In the genomic region with DNA sequence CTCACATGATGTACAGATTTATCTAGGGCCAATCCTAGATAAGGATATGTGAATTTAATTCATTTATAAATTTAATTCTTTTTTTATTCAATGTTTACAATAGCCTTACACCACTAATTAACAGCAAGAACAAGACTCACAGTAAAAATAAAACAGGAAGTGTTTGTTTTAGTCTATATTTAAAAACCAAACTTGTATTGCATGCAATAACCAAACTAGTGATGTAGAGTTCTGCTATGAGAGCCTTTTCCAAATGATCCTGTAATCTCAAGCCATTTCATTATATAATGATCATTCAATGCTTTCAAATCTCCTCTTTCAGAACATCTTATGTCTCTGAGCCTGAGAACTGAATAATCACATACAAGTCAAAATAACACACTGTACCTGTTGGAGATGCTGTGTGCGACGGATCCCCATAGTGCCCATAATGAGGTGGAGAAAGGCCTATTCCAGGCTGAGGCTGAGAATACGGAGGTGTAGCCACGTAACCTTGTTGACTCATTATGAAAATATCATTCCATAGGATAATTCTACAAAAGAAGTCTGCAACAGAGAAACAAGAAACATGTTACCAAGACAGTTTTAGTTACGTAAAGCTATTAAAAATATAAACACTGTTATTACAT, we compare ENCODE assay signal across 2 cellular contexts.
TF ChIP-seq lines count a peak whose summit lies in the region.

No MANE protein-coding gene starts in this region.

TF ChIP-seq in GM12891, 5 proteins besides CTCF, POLR2A, EP300 and RAD21:
- TF ChIP-seq POU2F2 (IDR thresholded peaks at IDR 0.05; ENCODE audit: low read depth, low read length): no peak
- TF ChIP-seq SPI1 (IDR thresholded peaks at IDR 0.05; ENCODE audit: low read depth, low read length): peak; percentile 30; the same call in 1 of the 2 replicates
TF ChIP-seq in GM12891: peak in this region for 1.

TF ChIP-seq in GM12878, 131 proteins besides CTCF, POLR2A, EP300 and RAD21:
- TF ChIP-seq NFIC (IDR thresholded peaks at IDR 0.05; ENCODE audit: low read depth, low read length): 0 out of 2 replicates have a peak, but pooled peaks have one; percentile 43
- TF ChIP-seq TCF3 (IDR thresholded peaks at IDR 0.05; ENCODE audit: borderline replicate concordance, insufficient read depth, low read depth, low read length): no peak
- no peak for TF ChIP-seq KDM1A (IDR thresholded peaks at IDR 0.05; ENCODE audit: borderline replicate concordance)
- TF ChIP-seq, protein P1, sequence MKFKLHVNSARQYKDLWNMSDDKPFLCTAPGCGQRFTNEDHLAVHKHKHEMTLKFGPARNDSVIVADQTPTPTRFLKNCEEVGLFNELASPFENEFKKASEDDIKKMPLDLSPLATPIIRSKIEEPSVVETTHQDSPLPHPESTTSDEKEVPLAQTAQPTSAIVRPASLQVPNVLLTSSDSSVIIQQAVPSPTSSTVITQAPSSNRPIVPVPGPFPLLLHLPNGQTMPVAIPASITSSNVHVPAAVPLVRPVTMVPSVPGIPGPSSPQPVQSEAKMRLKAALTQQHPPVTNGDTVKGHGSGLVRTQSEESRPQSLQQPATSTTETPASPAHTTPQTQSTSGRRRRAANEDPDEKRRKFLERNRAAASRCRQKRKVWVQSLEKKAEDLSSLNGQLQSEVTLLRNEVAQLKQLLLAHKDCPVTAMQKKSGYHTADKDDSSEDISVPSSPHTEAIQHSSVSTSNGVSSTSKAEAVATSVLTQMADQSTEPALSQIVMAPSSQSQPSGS (IDR thresholded peaks at IDR 0.05; ENCODE audit: low read length): 0 out of 2 replicates have a peak, but pooled peaks have one; percentile 24
- TF ChIP-seq NR2C2 (IDR thresholded peaks at IDR 0.05; ENCODE audit: borderline replicate concordance, control insufficient read depth, insufficient read length, low read depth): no peak
- TF ChIP-seq JUNB (IDR thresholded peaks at IDR 0.05): peak; percentile 59
- TF ChIP-seq, protein P2, sequence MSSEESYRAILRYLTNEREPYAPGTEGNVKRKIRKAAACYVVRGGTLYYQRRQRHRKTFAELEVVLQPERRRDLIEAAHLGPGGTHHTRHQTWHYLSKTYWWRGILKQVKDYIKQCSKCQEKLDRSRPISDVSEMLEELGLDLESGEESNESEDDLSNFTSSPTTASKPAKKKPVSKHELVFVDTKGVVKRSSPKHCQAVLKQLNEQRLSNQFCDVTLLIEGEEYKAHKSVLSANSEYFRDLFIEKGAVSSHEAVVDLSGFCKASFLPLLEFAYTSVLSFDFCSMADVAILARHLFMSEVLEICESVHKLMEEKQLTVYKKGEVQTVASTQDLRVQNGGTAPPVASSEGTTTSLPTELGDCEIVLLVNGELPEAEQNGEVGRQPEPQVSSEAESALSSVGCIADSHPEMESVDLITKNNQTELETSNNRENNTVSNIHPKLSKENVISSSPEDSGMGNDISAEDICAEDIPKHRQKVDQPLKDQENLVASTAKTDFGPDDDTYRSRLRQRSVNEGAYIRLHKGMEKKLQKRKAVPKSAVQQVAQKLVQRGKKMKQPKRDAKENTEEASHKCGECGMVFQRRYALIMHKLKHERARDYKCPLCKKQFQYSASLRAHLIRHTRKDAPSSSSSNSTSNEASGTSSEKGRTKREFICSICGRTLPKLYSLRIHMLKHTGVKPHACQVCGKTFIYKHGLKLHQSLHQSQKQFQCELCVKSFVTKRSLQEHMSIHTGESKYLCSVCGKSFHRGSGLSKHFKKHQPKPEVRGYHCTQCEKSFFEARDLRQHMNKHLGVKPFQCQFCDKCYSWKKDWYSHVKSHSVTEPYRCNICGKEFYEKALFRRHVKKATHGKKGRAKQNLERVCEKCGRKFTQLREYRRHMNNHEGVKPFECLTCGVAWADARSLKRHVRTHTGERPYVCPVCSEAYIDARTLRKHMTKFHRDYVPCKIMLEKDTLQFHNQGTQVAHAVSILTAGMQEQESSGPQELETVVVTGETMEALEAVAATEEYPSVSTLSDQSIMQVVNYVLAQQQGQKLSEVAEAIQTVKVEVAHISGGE (CRISPR knock-in tag; IDR thresholded peaks at IDR 0.05): no peak
- TF ChIP-seq NR2F1 (conservative IDR thresholded peaks at IDR 0.05): no peak
- no peak for TF ChIP-seq BMI1 (IDR thresholded peaks at IDR 0.05; ENCODE audit: borderline replicate concordance)
- TF ChIP-seq MEF2A (IDR thresholded peaks at IDR 0.05; ENCODE audit: insufficient read depth, low read depth, low read length): 0 out of 2 replicates have a peak, but pooled peaks have one; percentile 40
- TF ChIP-seq CHD4 (IDR thresholded peaks at IDR 0.05): no peak
- no peak for TF ChIP-seq ZBED1 (IDR thresholded peaks at IDR 0.05; ENCODE audit: borderline replicate concordance)
- no peak for TF ChIP-seq MTA3 (IDR thresholded peaks at IDR 0.05; ENCODE audit: borderline replicate concordance, low read length)
- TF ChIP-seq MYB (IDR thresholded peaks at IDR 0.05; ENCODE audit: borderline replicate concordance, low read depth, low read length): no peak
- TF ChIP-seq SPI1 (IDR thresholded peaks at IDR 0.05; ENCODE audit: borderline replicate concordance, insufficient read depth, low read depth, low read length): peak; percentile 51; the same call in 1 of the 2 replicates
- TF ChIP-seq, protein P3, sequence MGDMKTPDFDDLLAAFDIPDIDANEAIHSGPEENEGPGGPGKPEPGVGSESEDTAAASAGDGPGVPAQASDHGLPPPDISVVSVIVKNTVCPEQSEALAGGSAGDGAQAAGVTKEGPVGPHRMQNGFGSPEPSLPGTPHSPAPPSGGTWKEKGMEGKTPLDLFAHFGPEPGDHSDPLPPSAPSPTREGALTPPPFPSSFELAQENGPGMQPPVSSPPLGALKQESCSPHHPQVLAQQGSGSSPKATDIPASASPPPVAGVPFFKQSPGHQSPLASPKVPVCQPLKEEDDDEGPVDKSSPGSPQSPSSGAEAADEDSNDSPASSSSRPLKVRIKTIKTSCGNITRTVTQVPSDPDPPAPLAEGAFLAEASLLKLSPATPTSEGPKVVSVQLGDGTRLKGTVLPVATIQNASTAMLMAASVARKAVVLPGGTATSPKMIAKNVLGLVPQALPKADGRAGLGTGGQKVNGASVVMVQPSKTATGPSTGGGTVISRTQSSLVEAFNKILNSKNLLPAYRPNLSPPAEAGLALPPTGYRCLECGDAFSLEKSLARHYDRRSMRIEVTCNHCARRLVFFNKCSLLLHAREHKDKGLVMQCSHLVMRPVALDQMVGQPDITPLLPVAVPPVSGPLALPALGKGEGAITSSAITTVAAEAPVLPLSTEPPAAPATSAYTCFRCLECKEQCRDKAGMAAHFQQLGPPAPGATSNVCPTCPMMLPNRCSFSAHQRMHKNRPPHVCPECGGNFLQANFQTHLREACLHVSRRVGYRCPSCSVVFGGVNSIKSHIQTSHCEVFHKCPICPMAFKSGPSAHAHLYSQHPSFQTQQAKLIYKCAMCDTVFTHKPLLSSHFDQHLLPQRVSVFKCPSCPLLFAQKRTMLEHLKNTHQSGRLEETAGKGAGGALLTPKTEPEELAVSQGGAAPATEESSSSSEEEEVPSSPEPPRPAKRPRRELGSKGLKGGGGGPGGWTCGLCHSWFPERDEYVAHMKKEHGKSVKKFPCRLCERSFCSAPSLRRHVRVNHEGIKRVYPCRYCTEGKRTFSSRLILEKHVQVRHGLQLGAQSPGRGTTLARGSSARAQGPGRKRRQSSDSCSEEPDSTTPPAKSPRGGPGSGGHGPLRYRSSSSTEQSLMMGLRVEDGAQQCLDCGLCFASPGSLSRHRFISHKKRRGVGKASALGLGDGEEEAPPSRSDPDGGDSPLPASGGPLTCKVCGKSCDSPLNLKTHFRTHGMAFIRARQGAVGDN (IDR thresholded peaks at IDR 0.05): no peak
- no peak for TF ChIP-seq SREBF2 (IDR thresholded peaks at IDR 0.05; ENCODE audit: low read length)
- no peak for TF ChIP-seq NBN (IDR thresholded peaks at IDR 0.05)
- TF ChIP-seq ZNF207 (IDR thresholded peaks at IDR 0.05; ENCODE audit: borderline replicate concordance): no peak
- no peak for TF ChIP-seq JUND (IDR thresholded peaks at IDR 0.05; ENCODE audit: low read depth, low read length)
- TF ChIP-seq MXI1 (IDR thresholded peaks at IDR 0.05; ENCODE audit: low read depth, low read length): no peak
- no peak for TF ChIP-seq NFYA (IDR thresholded peaks at IDR 0.05; ENCODE audit: borderline replicate concordance, low read depth, low read length)
- no peak for TF ChIP-seq WRNIP1 (IDR thresholded peaks at IDR 0.05; ENCODE audit: borderline replicate concordance, low read depth, low read length)
- no peak for TF ChIP-seq NR2C1 (IDR thresholded peaks at IDR 0.05)
